ENCODE assay signal across 10 cellular contexts in genomic region chr18:59528866-59529265, GRCh38.
"Had no signal": no experiment of that assay in that cellular context is flagged by ENCODE, and none has a peak within 500 bp of the region (broad histone marks: within the 10 kb centered on the region; RNA-seq: fewer than 3 reads in every experiment).

No MANE protein-coding gene starts in this region.

- FAIRE-seq: HepG2 had no signal

- H3K9me3 ChIP-seq: HAP-1 had no signal

- DNase-seq: GM23248, GOT3, Karpas-422, KBM-7 had no signal

- H3K4me3 ChIP-seq: GM23248, HAP-1 had no signal

- H2AFZ ChIP-seq: GM23248 had no signal

- H3K4me2 ChIP-seq: KMS-11 had no signal

- H3K27ac Mint-ChIP-seq: IgD-negative memory B cell had no signal

- H3K36me3 Mint-ChIP-seq: IgD-negative memory B cell had no signal

- H3K36me3 ChIP-seq: HAP-1 had no signal

- H3K4me1 ChIP-seq: HAP-1 had no signal

- H3K27ac ChIP-seq: GM23248, HL-60, KMS-11 had no signal

- H3K9ac ChIP-seq: GM23248, KMS-11 had no signal

- ATAC-seq: HCT116, HepG2 had no signal

- H3K4me3 Mint-ChIP-seq: IgD-negative memory B cell had no signal
